In genomic region chr5:5941486-5941885, GRCh38 we compare ENCODE assay signal across 32 cellular contexts.
"Had no signal": no experiment of that assay in that cellular context is flagged by ENCODE, and none has a peak within 500 bp of the region (broad histone marks: within the 10 kb centered on the region; RNA-seq: fewer than 3 reads in every experiment).

No MANE protein-coding gene starts in this region.

- ATAC-seq: activated naive CD4-positive, alpha-beta T cell treated with anti-CD3 and anti-CD28 coated beads, Interleukin-2, amount 50 U/mL, for 72 hours; activated T-cell treated with anti-CD3 and anti-CD28 coated beads, Interleukin-2, amount 50 U/mL, for 72 hours; T-helper 17 cell had no signal

- H3K4me1 ChIP-seq: ascending aorta, breast epithelium had no signal

- DNase-seq: activated CD4-positive, alpha-beta memory T cell treated with anti-CD3 and anti-CD28 coated beads, Interleukin-2, amount 10 ng/mL, durations not matched to agents 7 days and 5 days; activated CD4-positive, alpha-beta T cell treated with anti-CD3 and anti-CD28 coated beads for 4 hours; activated CD4-positive, alpha-beta T cell treated with anti-CD3 and anti-CD28 coated beads, Interleukin-2, amount 10 ng/mL, durations not matched to agents 7 days and 5 days; activated CD4-positive, alpha-beta T cell treated with anti-CD3 and anti-CD28 coated beads, Interleukin-2, amount 50 U/mL, for 4 hours; activated CD4-positive, CD25-positive, alpha-beta regulatory T cell; activated CD4-positive, CD25-positive, alpha-beta regulatory T cell treated with anti-CD3 and anti-CD28 coated beads, Interleukin-2, amount 50 U/mL, for 72 hours; activated CD8-positive, alpha-beta memory T cell treated with anti-CD3 and anti-CD28 coated beads, Interleukin-2, amount 50 U/mL, for 48 hours; activated gamma-delta T cell; activated naive CD4-positive, alpha-beta T cell; activated naive CD4-positive, alpha-beta T cell treated with anti-CD3 and anti-CD28 coated beads, Interleukin-2, amount 10 ng/mL, durations not matched to agents 7 days and 5 days; activated naive CD8-positive, alpha-beta T cell treated with anti-CD3 and anti-CD28 coated beads, Interleukin-2, amount 10 ng/mL, durations not matched to agents 7 days and 5 days; activated T-cell treated with anti-CD3 and anti-CD28 coated beads for 4 hours; activated T-cell treated with anti-CD3 and anti-CD28 coated beads, Interleukin-2, amount 50 U/mL, for 24 hours; activated T-cell treated with anti-CD3 and anti-CD28 coated beads, Interleukin-2, amount 50 U/mL, for 72 hours; central memory CD4-positive, alpha-beta T cell; cortex of kidney; dermis blood vessel endothelial cell; effector CD8-positive, alpha-beta T cell; foreskin fibroblast; head of caudate nucleus; T-helper 1 cell; T-helper 17 cell; T1000 had no signal

- H3K27me3 ChIP-seq: ascending aorta, breast epithelium, cardiac muscle cell had no signal

- H3K27ac ChIP-seq: ascending aorta, breast epithelium, cardiac muscle cell, epithelial cell of prostate had no signal

- H3K9me3 ChIP-seq: ascending aorta, breast epithelium had no signal

- H3K4me3 ChIP-seq: ascending aorta, breast epithelium, cardiac muscle cell had no signal

- H3K36me3 ChIP-seq: ascending aorta, breast epithelium, cardiac muscle cell had no signal

- FAIRE-seq: colon, endometrium, endothelial cell of umbilical vein, frontal cortex had no signal
